Comparison of ENCODE assay signal across 8 cellular contexts in genomic region chr12:106301241-106301610, GRCh38. TPM values are rescaled to one million over a fixed set of nuclear protein-coding genes. Genes with fewer than 3 reads are reported as not detected.
DNase-seq lines count a peak whose midpoint lies in the region; ATAC-seq, FAIRE-seq and TF ChIP-seq lines count a peak whose summit lies in the region.

No MANE protein-coding gene starts in this region.

- ATAC-seq in CD8-positive, alpha-beta T cell = no peak
- no peak for ATAC-seq in GM21576 (IDR thresholded peaks at IDR 0.05; ENCODE audit: unreplicated experiment)

- TF ChIP-seq POLR2A in GM12891 (IDR thresholded peaks at IDR 0.05; ENCODE audit: low read depth, low read length) = no peak

- peak overlapping the region; percentile 60 for H3K4me3 ChIP-seq in CD8-positive, alpha-beta T cell (ENCODE audit: low read depth, low read length)
- H3K4me3 ChIP-seq in OCI-LY3 (ENCODE audit: low read length) = peak overlapping the region; percentile 80
- peak overlapping the region; percentile 83 for H3K4me3 ChIP-seq in endodermal cell (ENCODE audit: low read length)

- H3K4me1 ChIP-seq in CD8-positive, alpha-beta T cell (ENCODE audit: insufficient read depth, low read length) = peaks cover 39% of the 10 kb centered on the region
- H3K4me1 ChIP-seq in OCI-LY3 (ENCODE audit: low read length) = peaks cover 12% of the 10 kb centered on the region
- H3K4me1 ChIP-seq in endodermal cell (ENCODE audit: control insufficient read depth, insufficient read depth, low read length) = peaks cover 3% of the 10 kb centered on the region

- no peak for TF ChIP-seq CTCF in CD8-positive, alpha-beta T cell (IDR thresholded peaks at IDR 0.05)
- TF ChIP-seq CTCF in OCI-LY3 (IDR thresholded peaks at IDR 0.05; ENCODE audit: low read depth, low read length) (no peak), endodermal cell (conservative IDR thresholded peaks at IDR 0.05) (no peak), osteocyte (IDR thresholded peaks at IDR 0.05) (no peak)

- intact Hi-C loops in CD8-positive, alpha-beta T cell (cut with DNase I, micrococcal nuclease) = loop anchor here (1.0 to 10.0 kb wide), 9 partner anchors 14 to 1021 kb away; partner anchors contain the start of genes C12orf75 (in 2 of the 2), CKAP4 (in 1 of the 2), RIC8B (in 1 of the 2) and TMEM263 (in 1 of the 2)
- intact Hi-C loops in head of caudate nucleus (cut with DNase I) = loop anchor here (5.0 kb wide), 1 partner anchor 54 kb away; the partner anchor contains the start of gene CKAP4

- H3K9ac ChIP-seq in OCI-LY3 (ENCODE audit: low read length) (no peak overlapping the region), endodermal cell (ENCODE audit: extremely low read depth, low read length, poor library complexity, severe bottlenecking) (no peak overlapping the region)

- H3K36me3 ChIP-seq in CD8-positive, alpha-beta T cell (ENCODE audit: insufficient read depth, low read length) = no peaks in the 10 kb centered on the region
- H3K36me3 ChIP-seq in OCI-LY3 (replicated peaks; ENCODE audit: low read depth, low read length) (no peaks in the 10 kb centered on the region), endodermal cell (ENCODE audit: control insufficient read depth, insufficient read depth, low read length) (no peaks in the 10 kb centered on the region)

- H3K4me3 Mint-ChIP-seq in CD8-positive, alpha-beta T cell = peak overlapping the region; percentile 96
- H3K4me3 Mint-ChIP-seq in endodermal cell (peak overlapping the region; percentile 80), osteocyte (ENCODE audit: unreplicated experiment) (peak overlapping the region; percentile 77)

- peaks cover 22% of the 10 kb centered on the region for H3K36me3 Mint-ChIP-seq in CD8-positive, alpha-beta T cell
- H3K36me3 Mint-ChIP-seq in endodermal cell (ENCODE audit: low read depth) = no peaks in the 10 kb centered on the region
- peaks cover 6% of the 10 kb centered on the region for H3K36me3 Mint-ChIP-seq in osteocyte (ENCODE audit: unreplicated experiment)

- CTCF ChIA-PET in CD8-positive, alpha-beta T cell (lab: Charles Lee) = interaction anchor here (0.7 to 3.1 kb wide), 11 partner anchors 8 to 77 kb away, joined by 3 to 25 read pairs (median 3); partner anchors contain the start of gene POLR3B

- H3K27ac ChIP-seq in CD8-positive, alpha-beta T cell (ENCODE audit: low read depth, low read length) = peak overlapping the region; percentile 92
- no peak overlapping the region for H3K27ac ChIP-seq in OCI-LY3 (ENCODE audit: low read length)
- H3K27ac ChIP-seq in endodermal cell (ENCODE audit: low read depth, low read length) = no peak overlapping the region

- H3K9me3 ChIP-seq in CD8-positive, alpha-beta T cell (ENCODE audit: low read length) = no peaks in the 10 kb centered on the region
- H3K9me3 ChIP-seq in OCI-LY3 (ENCODE audit: insufficient read depth, low read length) (no peaks in the 10 kb centered on the region), endodermal cell (ENCODE audit: control insufficient read depth, low read length) (no peaks in the 10 kb centered on the region)

- no CpG with 5 or more reads among the region's 1 CpG for WGBS in endodermal cell (ENCODE audit: insufficient coverage in 1 of 2, insufficient read length in 1 of 2), 2 experiments

- peaks cover 52% of the 10 kb centered on the region for H3K4me1 Mint-ChIP-seq in CD8-positive, alpha-beta T cell (ENCODE audit: low read depth)
- H3K4me1 Mint-ChIP-seq in endodermal cell = peaks cover 28% of the 10 kb centered on the region
- peaks cover 33% of the 10 kb centered on the region for H3K4me1 Mint-ChIP-seq in osteocyte (ENCODE audit: unreplicated experiment)

- no peak for FAIRE-seq in GM12891 (lab: Jason Lieb, UNC)

- peak overlapping the region; percentile 85 for H3K4me2 ChIP-seq in OCI-LY3 (ENCODE audit: low read length)

- no peak for DNase-seq in CD8-positive, alpha-beta T cell
- DNase-seq in endodermal cell (peak; percentile 37), osteocyte (ENCODE audit: extremely low spot score, unreplicated experiment) (no peak), NCI-H748 treated with DMSO at 0.1 percent for 48 hours (lab: John Stamatoyannopoulos, UW) (no peak), GM12891 (ENCODE audit: insufficient read length, low spot score) (no peak), head of caudate nucleus (no peak)

- no peaks in the 10 kb centered on the region for H4K20me1 ChIP-seq in OCI-LY3 (ENCODE audit: insufficient read depth, low read length)

- H3K79me2 ChIP-seq in OCI-LY3 (ENCODE audit: low read length) = no peaks in the 10 kb centered on the region

- POLR2A ChIA-PET in CD8-positive, alpha-beta T cell (lab: Charles Lee) = interaction anchor here (0.8 to 3.4 kb wide), 23 partner anchors 9 to 792 kb away, joined by 3 to 34 read pairs (median 5); partner anchors contain the start of genes CKAP4, CRY1, POLR3B and TMEM263

- no peaks in the 10 kb centered on the region for H3K9me3 Mint-ChIP-seq in CD8-positive, alpha-beta T cell
- H3K9me3 Mint-ChIP-seq in endodermal cell (no peaks in the 10 kb centered on the region), osteocyte (ENCODE audit: unreplicated experiment) (no peaks in the 10 kb centered on the region)

- no peaks in the 10 kb centered on the region for H3K27me3 ChIP-seq in CD8-positive, alpha-beta T cell (ENCODE audit: insufficient read depth, low read length)
- no peaks in the 10 kb centered on the region for H3K27me3 ChIP-seq in OCI-LY3 (ENCODE audit: low read depth, low read length)
- no peaks in the 10 kb centered on the region for H3K27me3 ChIP-seq in endodermal cell (ENCODE audit: control insufficient read depth, insufficient read depth, low read length, poor library complexity, severe bottlenecking)

- H3K27ac Mint-ChIP-seq in CD8-positive, alpha-beta T cell = peak overlapping the region; percentile 100
- H3K27ac Mint-ChIP-seq in endodermal cell (peak overlapping the region; percentile 88), osteocyte (ENCODE audit: unreplicated experiment) (peak overlapping the region; percentile 86)

- H3K27me3 Mint-ChIP-seq in CD8-positive, alpha-beta T cell (ENCODE audit: low read depth) = no peaks in the 10 kb centered on the region
- H3K27me3 Mint-ChIP-seq in endodermal cell (ENCODE audit: insufficient read depth) (no peaks in the 10 kb centered on the region), osteocyte (ENCODE audit: unreplicated experiment) (no peaks in the 10 kb centered on the region)

- peak overlapping the region; percentile 76 for H2AFZ ChIP-seq in OCI-LY3 (ENCODE audit: low read depth, low read length)

TF ChIP-seq in GM12891, 5 proteins besides CTCF, POLR2A, EP300 and RAD21:
- TF ChIP-seq SPI1 (IDR thresholded peaks at IDR 0.05; ENCODE audit: low read depth, low read length) (no peak), POLR2AphosphoS5 (IDR thresholded peaks at IDR 0.05; ENCODE audit: low read depth, low read length) (no peak)

RNA-seq across cellular contexts. Expression of gene TCP11L2, which starts 1.3 kb away (rescaled TPM):
- total RNA-seq in CD8-positive, alpha-beta T cell = 100 to 1,000 TPM; 130 to 133 TPM
- 10 to 100 TPM in 1 of 2 donors, 1 to 10 TPM in 1; 7.8 to 15.3 TPM for total RNA-seq in endodermal cell
- polyA plus RNA-seq in endodermal cell (2013, experiment 1 of 2) = 4.9 TPM
- polyA plus RNA-seq in endodermal cell (2013, experiment 2 of 2) = 6.2 TPM
- total RNA-seq in osteocyte = 42.7 and 46.9 TPM in 2 replicates
- polyA plus RNA-seq in GM12891 (2012; ENCODE audit: low read depth, missing spikeins) = 0.65 TPM

RNA-seq across cellular contexts. Expression of gene CKAP4, which starts 53.4 kb away (rescaled TPM):
- total RNA-seq in CD8-positive, alpha-beta T cell = 10 to 100 TPM; 19.3 to 19.7 TPM
- 10 to 100 TPM; 88.9 to 93.3 TPM for total RNA-seq in endodermal cell
- 133 TPM for polyA plus RNA-seq in endodermal cell (2013, experiment 1 of 2)
- polyA plus RNA-seq in endodermal cell (2013, experiment 2 of 2) = 130 TPM
- total RNA-seq in osteocyte = 182 and 197 TPM in 2 replicates
- polyA plus RNA-seq in GM12891 (2012; ENCODE audit: low read depth, missing spikeins) = 5.0 TPM

RNA-seq across cellular contexts. Expression of gene POLR3B, which starts 56.3 kb away (rescaled TPM):
- 1 to 10 TPM; 2.5 to 2.6 TPM for total RNA-seq in CD8-positive, alpha-beta T cell
- total RNA-seq in endodermal cell (10 to 100 TPM in 1 of 2 donors, 1 to 10 TPM in 1; 9.0 to 12.4 TPM), osteocyte (8.1 and 8.4 TPM in 2 replicates)
- 9.9 TPM for polyA plus RNA-seq in endodermal cell (2013, experiment 1 of 2)
- polyA plus RNA-seq in endodermal cell (2013, experiment 2 of 2) = 8.9 TPM
- polyA plus RNA-seq in GM12891 (2012; ENCODE audit: low read depth, missing spikeins) = 3.1 TPM
